Comparison of ENCODE assay signal across 13 cellular contexts in genomic region chr12:123253606-123254459, GRCh38. TPM values are rescaled to one million over a fixed set of nuclear protein-coding genes. Genes with fewer than 3 reads are reported as not detected.
A peak's percentile ranks its signal among the peaks of the same experiment; 100 is the strongest.
DNase-seq lines count a peak whose midpoint lies in the region; ATAC-seq, FAIRE-seq and TF ChIP-seq lines count a peak whose summit lies in the region.
"Had no signal": no experiment of that assay in that cellular context is flagged by ENCODE, and none has a peak within 500 bp of the region (broad histone marks: within the 10 kb centered on the region; RNA-seq: fewer than 3 reads in every experiment).

No MANE protein-coding gene starts in this region.

- ATAC-seq in right cardiac atrium (peak; percentile 47 to 69), GM21786 (IDR thresholded peaks at IDR 0.05; ENCODE audit: unreplicated experiment) (no peak), HG03039 (IDR thresholded peaks at IDR 0.05; ENCODE audit: unreplicated experiment) (no peak)
- no peak for ATAC-seq in stimulated activated effector memory CD8-positive, alpha-beta T cell treated with anti-CD3 and anti-CD28 coated beads, Interleukin-12 subunit alpha, Interleukin-12 subunit beta, amount 100 ng/mL, for 72 hours
- ATAC-seq: naive thymus-derived CD8-positive, alpha-beta T cell had no signal

- no peak for TF ChIP-seq POLR2A in GM12891 (IDR thresholded peaks at IDR 0.05; ENCODE audit: low read depth, low read length)

- H3K27ac ChIP-seq in right cardiac atrium (ENCODE audit: low read length), result peak overlapping the region; percentile 30

- peak overlapping the region; percentile 17 for H3K27ac Mint-ChIP-seq in stimulated activated effector memory CD8-positive, alpha-beta T cell treated with anti-CD3 and anti-CD28 coated beads, Interleukin-12 subunit alpha, Interleukin-12 subunit beta, amount 100 ng/mL, for 72 hours

- 61% methylated on average over 24 of the region's 24 CpGs for WGBS in right cardiac atrium

- peaks cover 8% of the 10 kb centered on the region for H3K4me1 ChIP-seq in right cardiac atrium (ENCODE audit: control insufficient read depth, insufficient read depth, low read length)

- no peak for FAIRE-seq in GM12891 (lab: Jason Lieb, UNC)

- peaks cover 70% of the 10 kb centered on the region for H3K36me3 Mint-ChIP-seq in stimulated activated effector memory CD8-positive, alpha-beta T cell treated with anti-CD3 and anti-CD28 coated beads, Interleukin-12 subunit alpha, Interleukin-12 subunit beta, amount 100 ng/mL, for 72 hours

- H3K9me3 Mint-ChIP-seq in stimulated activated effector memory CD8-positive, alpha-beta T cell treated with anti-CD3 and anti-CD28 coated beads, Interleukin-12 subunit alpha, Interleukin-12 subunit beta, amount 100 ng/mL, for 72 hours, result no peaks in the 10 kb centered on the region
- H3K9me3 Mint-ChIP-seq: activated CD4-positive, alpha-beta memory T cell treated with anti-CD3 and anti-CD28 coated beads for 36 hours; naive thymus-derived CD8-positive, alpha-beta T cell had no signal

- H3K4me3 ChIP-seq in right cardiac atrium (ENCODE audit: low read length), result no peak overlapping the region

- H3K4me1 Mint-ChIP-seq in stimulated activated effector memory CD8-positive, alpha-beta T cell treated with anti-CD3 and anti-CD28 coated beads, Interleukin-12 subunit alpha, Interleukin-12 subunit beta, amount 100 ng/mL, for 72 hours, result peaks cover 29% of the 10 kb centered on the region

- no peak overlapping the region for H3K4me3 Mint-ChIP-seq in stimulated activated effector memory CD8-positive, alpha-beta T cell treated with anti-CD3 and anti-CD28 coated beads, Interleukin-12 subunit alpha, Interleukin-12 subunit beta, amount 100 ng/mL, for 72 hours
- H3K4me3 Mint-ChIP-seq: activated CD4-positive, alpha-beta memory T cell treated with anti-CD3 and anti-CD28 coated beads for 36 hours; naive thymus-derived CD8-positive, alpha-beta T cell had no signal

- no peaks in the 10 kb centered on the region for H3K27me3 ChIP-seq in right cardiac atrium (ENCODE audit: control insufficient read depth, insufficient read depth)

- intact Hi-C loops in right cardiac atrium (cut with DNase I), result no loop called here

- DNase-seq in NCI-H1694 (lab: John Stamatoyannopoulos, UW) (peak; percentile 45), amygdala (lab: John Stamatoyannopoulos, UW) (peak in 42 of 56 donors; percentile 21 to 82 (median 56)), right cardiac atrium (peak; percentile 59 to 80 (median 75)), GM12891 (ENCODE audit: insufficient read length, low spot score) (no peak)
- DNase-seq in stimulated activated effector memory CD8-positive, alpha-beta T cell treated with anti-CD3 and anti-CD28 coated beads, Interleukin-12 subunit alpha, Interleukin-12 subunit beta, amount 100 ng/mL, for 72 hours (ENCODE audit: low spot score in 2 of 2), result no peak
- DNase-seq: activated CD4-positive, alpha-beta memory T cell treated with anti-CD3 and anti-CD28 coated beads for 36 hours; HCEC 1CT; naive thymus-derived CD8-positive, alpha-beta T cell; NCI-H187; OCI-M1; stimulated activated CD4-positive, alpha-beta T cell treated with anti-CD3 and anti-CD28 coated beads, Interleukin-15, amount 100 ng/mL, for 24 hours had no signal

- H3K9me3 ChIP-seq in right cardiac atrium (ENCODE audit: control insufficient read depth, low read length), result no peaks in the 10 kb centered on the region

TF ChIP-seq in GM12891, 5 proteins besides CTCF, POLR2A, EP300 and RAD21:
- TF ChIP-seq POU2F2 (IDR thresholded peaks at IDR 0.05; ENCODE audit: low read depth, low read length), result no peak
- no peak for TF ChIP-seq PAX5 (IDR thresholded peaks at IDR 0.05; ENCODE audit: insufficient read depth, low read length, severe bottlenecking)
- TF ChIP-seq TAF1 (IDR thresholded peaks at IDR 0.05; ENCODE audit: low read depth, low read length), result no peak
- no peak for TF ChIP-seq POLR2AphosphoS5 (IDR thresholded peaks at IDR 0.05; ENCODE audit: low read depth, low read length)
- TF ChIP-seq SPI1 (IDR thresholded peaks at IDR 0.05; ENCODE audit: low read depth, low read length), result no peak

RNA-seq across cellular contexts. Expression of gene CDK2AP1, which starts 17.8 kb away (rescaled TPM):
- 10 to 100 TPM; 76.1 to 95.2 (median 88.9) TPM for total RNA-seq in right cardiac atrium
- polyA plus RNA-seq in right cardiac atrium, result 164 TPM
- 64.9 TPM for polyA plus RNA-seq in GM12891 (2012; ENCODE audit: low read depth, missing spikeins)

RNA-seq across cellular contexts. Expression of gene MTRFR, which starts 20.6 kb away (rescaled TPM):
- total RNA-seq in right cardiac atrium, result 10 to 100 TPM in 3 of 4 donors, 1 to 10 TPM in 1; 9.5 to 12.5 (median 10.7) TPM
- 14.1 TPM for polyA plus RNA-seq in right cardiac atrium
- polyA plus RNA-seq in GM12891 (2012; ENCODE audit: low read depth, missing spikeins), result 7.4 TPM

RNA-seq across cellular contexts. Expression of gene MPHOSPH9, which starts 20.9 kb away (rescaled TPM):
- 10 to 100 TPM; 14.8 to 27.4 (median 22.5) TPM for total RNA-seq in right cardiac atrium
- polyA plus RNA-seq in right cardiac atrium, result 8.0 TPM
- polyA plus RNA-seq in GM12891 (2012; ENCODE audit: low read depth, missing spikeins), result 17.9 TPM

Comparison
In these comparisons a context has a peak if more than half of its experiments do, and no peak if none do; other contexts are left out.
1. DNase-seq: peak in NCI-H1694 (single experiment), amygdala (42 of 56) and right cardiac atrium (3 of 3); none in stimulated activated effector memory CD8-positive, alpha-beta T cell treated with anti-CD3 and anti-CD28 coated beads, Interleukin-12 subunit alpha, Interleukin-12 subunit beta, amount 100 ng/mL, for 72 hours (0 of 2) and GM12891 (single experiment).
2. ATAC-seq: peak in right cardiac atrium (2 of 2); none in stimulated activated effector memory CD8-positive, alpha-beta T cell treated with anti-CD3 and anti-CD28 coated beads, Interleukin-12 subunit alpha, Interleukin-12 subunit beta, amount 100 ng/mL, for 72 hours (single experiment), GM21786 (single experiment) and HG03039 (single experiment).